Comparison of ENCODE assay signal across 1 cellular context in genomic region chr11:63537293-63538101, GRCh38.
TF ChIP-seq lines count a peak whose summit lies in the region.

No MANE protein-coding gene starts in this region.

TF ChIP-seq in HepG2, 621 proteins besides CTCF, POLR2A, EP300 and RAD21:
- TF ChIP-seq ZNF232 (CRISPR knock-in tag; IDR thresholded peaks at IDR 0.05; ENCODE audit: borderline replicate concordance) (no peak), TFAP4 (IDR thresholded peaks at IDR 0.05; ENCODE audit: borderline replicate concordance, low read depth) (no peak), ZMAT5 (CRISPR knock-in tag; IDR thresholded peaks at IDR 0.05; ENCODE audit: borderline replicate concordance, low read depth) (no peak), ZNF280B (CRISPR knock-in tag; IDR thresholded peaks at IDR 0.05; ENCODE audit: borderline replicate concordance) (no peak), CENPBD1 (CRISPR knock-in tag; IDR thresholded peaks at IDR 0.05; ENCODE audit: borderline replicate concordance, low read depth) (no peak), RARG (CRISPR knock-in tag; IDR thresholded peaks at IDR 0.05; ENCODE audit: low read depth) (no peak), TOPORS (CRISPR knock-in tag; IDR thresholded peaks at IDR 0.05) (no peak), ARID5B (CRISPR knock-in tag; IDR thresholded peaks at IDR 0.05) (no peak), RAD51 (IDR thresholded peaks at IDR 0.05; ENCODE audit: borderline replicate concordance) (no peak), ZFP36 (IDR thresholded peaks at IDR 0.05; ENCODE audit: borderline replicate concordance, low read depth, low read length, partially characterized antibody) (no peak)
